11 cellular contexts compared by ENCODE assay signal in the genomic region with DNA sequence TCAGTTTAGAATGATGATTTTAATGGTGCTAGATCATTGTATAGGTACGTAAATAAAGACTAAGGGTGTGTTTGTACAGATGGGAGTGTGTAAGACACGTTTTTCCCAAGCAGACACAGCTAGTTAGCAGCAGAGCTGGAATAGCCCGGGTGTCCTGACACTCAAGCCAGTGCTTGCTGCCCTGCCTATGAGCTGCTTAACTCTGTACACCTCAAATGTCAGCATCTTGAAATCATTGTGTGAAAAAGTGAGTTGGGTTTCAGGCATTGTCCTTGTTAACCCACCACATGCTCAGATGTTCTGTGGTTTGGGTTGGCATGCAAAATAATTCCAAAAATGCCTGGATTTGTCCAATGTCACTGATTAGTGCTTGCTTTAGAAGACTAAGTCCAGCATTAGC. TPM values are rescaled to one million over a fixed set of nuclear protein-coding genes. Genes with fewer than 3 reads are reported as not detected.
DNase-seq lines count a peak whose midpoint lies in the region; ATAC-seq and TF ChIP-seq lines count a peak whose summit lies in the region.
"Had no signal": no experiment of that assay in that cellular context is flagged by ENCODE, and none has a peak within 500 bp of the region (broad histone marks: within the 10 kb centered on the region; RNA-seq: fewer than 3 reads in every experiment).

No MANE protein-coding gene starts in this region.

- TF ChIP-seq CTCF in OCI-LY3 (IDR thresholded peaks at IDR 0.05; ENCODE audit: low read depth, low read length), result no peak
- TF ChIP-seq CTCF in stomach (IDR thresholded peaks at IDR 0.05), result no peak

- H3K27ac Mint-ChIP-seq in activated naive CD4-positive, alpha-beta T cell treated with anti-CD3 and anti-CD28 coated beads, Interleukin-2, amount 50 U/mL, for 24 hours, result no peak overlapping the region
- H3K27ac Mint-ChIP-seq in dendritic cell treated with granulocyte-macrophage colony-stimulating factor and Interleukin-4, amounts not matched to agents 40 ng/mL and 50 ng/mL, for 4 days, result peak overlapping the region; percentile 71

- H3K27me3 ChIP-seq in OCI-LY3 (ENCODE audit: low read depth, low read length) (no peaks in the 10 kb centered on the region), stomach (no peaks in the 10 kb centered on the region)
- H3K27me3 ChIP-seq: dorsolateral prefrontal cortex had no signal

- no peaks in the 10 kb centered on the region for H3K79me2 ChIP-seq in OCI-LY3 (ENCODE audit: low read length)

- TF ChIP-seq EP300 in stomach (IDR thresholded peaks at IDR 0.05), result no peak

- peaks cover 81% of the 10 kb centered on the region for H3K4me1 Mint-ChIP-seq in activated naive CD4-positive, alpha-beta T cell treated with anti-CD3 and anti-CD28 coated beads, Interleukin-2, amount 50 U/mL, for 24 hours
- H3K4me1 Mint-ChIP-seq in dendritic cell treated with granulocyte-macrophage colony-stimulating factor and Interleukin-4, amounts not matched to agents 40 ng/mL and 50 ng/mL, for 4 days (ENCODE audit: low read depth), result peaks cover 67% of the 10 kb centered on the region

- H3K9ac ChIP-seq in OCI-LY3 (ENCODE audit: low read length), result no peak overlapping the region

- no peak overlapping the region for H3K27ac ChIP-seq in OCI-LY3 (ENCODE audit: low read length)
- H3K27ac ChIP-seq in stomach, result peak overlapping the region in 3 of 5 donors; percentile 38 to 70 (median 60)
- H3K27ac ChIP-seq: prostate gland had no signal

- peak overlapping the region; percentile 56 for H3K4me3 Mint-ChIP-seq in activated naive CD4-positive, alpha-beta T cell treated with anti-CD3 and anti-CD28 coated beads, Interleukin-2, amount 50 U/mL, for 24 hours
- H3K4me3 Mint-ChIP-seq in dendritic cell treated with granulocyte-macrophage colony-stimulating factor and Interleukin-4, amounts not matched to agents 40 ng/mL and 50 ng/mL, for 4 days, result no peak overlapping the region

- WGBS in stomach, 5 donors, result 36 to 52% (median 39%) methylated on average over 3 of the region's 3 CpGs

- intact Hi-C loops in dendritic cell treated with granulocyte-macrophage colony-stimulating factor and Interleukin-4, amounts not matched to agents 40 ng/mL and 50 ng/mL, for 4 days (cut with micrococcal nuclease), result no loop called here
- intact Hi-C loops in stomach (cut with DNase I; ENCODE audit: low total_unique reads), result no loop called here

- no peaks in the 10 kb centered on the region for H3K36me3 Mint-ChIP-seq in activated naive CD4-positive, alpha-beta T cell treated with anti-CD3 and anti-CD28 coated beads, Interleukin-2, amount 50 U/mL, for 24 hours
- H3K36me3 Mint-ChIP-seq in dendritic cell treated with granulocyte-macrophage colony-stimulating factor and Interleukin-4, amounts not matched to agents 40 ng/mL and 50 ng/mL, for 4 days (ENCODE audit: low read depth), result no peaks in the 10 kb centered on the region

- 0 out of 2 replicates have a peak overlapping the region, but pooled peaks have one; percentile 73 for H3K4me2 ChIP-seq in OCI-LY3 (ENCODE audit: low read length)

- no peak for ATAC-seq in GM19328 (IDR thresholded peaks at IDR 0.05; ENCODE audit: unreplicated experiment)

- no peak for TF ChIP-seq POLR2A in stomach (IDR thresholded peaks at IDR 0.05)

- H4K20me1 ChIP-seq in OCI-LY3 (ENCODE audit: insufficient read depth, low read length), result no peaks in the 10 kb centered on the region

- H3K4me3 ChIP-seq in OCI-LY3 (ENCODE audit: low read length) (no peak overlapping the region), stomach (no peak overlapping the region)
- H3K4me3 ChIP-seq: dorsolateral prefrontal cortex, prostate gland had no signal

- no peaks in the 10 kb centered on the region for H3K27me3 Mint-ChIP-seq in activated naive CD4-positive, alpha-beta T cell treated with anti-CD3 and anti-CD28 coated beads, Interleukin-2, amount 50 U/mL, for 24 hours
- no peaks in the 10 kb centered on the region for H3K27me3 Mint-ChIP-seq in dendritic cell treated with granulocyte-macrophage colony-stimulating factor and Interleukin-4, amounts not matched to agents 40 ng/mL and 50 ng/mL, for 4 days

- H3K4me1 ChIP-seq in OCI-LY3 (ENCODE audit: low read length) (peaks cover 34% of the 10 kb centered on the region), stomach (peaks cover 23 to 47% (median 33%) of the 10 kb centered on the region in 4 donors)
- H3K4me1 ChIP-seq: prostate gland had no signal

- DNase-seq in activated naive CD4-positive, alpha-beta T cell (lab: John Stamatoyannopoulos, UW), result no peak
- DNase-seq in stomach, result no peak
- no peak for DNase-seq in SHP77 (lab: John Stamatoyannopoulos, UW)
- no peak for DNase-seq in stimulated activated CD4-positive, alpha-beta T cell treated with anti-CD3 and anti-CD28 coated beads, Interleukin-12 subunit alpha, Interleukin-12 subunit beta, amount 100 ng/mL, for 4 hours
- DNase-seq: NCI-H1092 had no signal

- H3K9me3 ChIP-seq in OCI-LY3 (ENCODE audit: insufficient read depth, low read length) (no peaks in the 10 kb centered on the region), stomach (no peaks in the 10 kb centered on the region)
- H3K9me3 ChIP-seq: prostate gland had no signal

- H3K36me3 ChIP-seq in OCI-LY3 (replicated peaks; ENCODE audit: low read depth, low read length) (no peaks in the 10 kb centered on the region), stomach (no peaks in the 10 kb centered on the region)
- H3K36me3 ChIP-seq: prostate gland had no signal

- no peaks in the 10 kb centered on the region for H3K9me3 Mint-ChIP-seq in activated naive CD4-positive, alpha-beta T cell treated with anti-CD3 and anti-CD28 coated beads, Interleukin-2, amount 50 U/mL, for 24 hours
- no peaks in the 10 kb centered on the region for H3K9me3 Mint-ChIP-seq in dendritic cell treated with granulocyte-macrophage colony-stimulating factor and Interleukin-4, amounts not matched to agents 40 ng/mL and 50 ng/mL, for 4 days

- no peak overlapping the region for H2AFZ ChIP-seq in OCI-LY3 (ENCODE audit: low read depth, low read length)

RNA-seq across cellular contexts. Expression of a gene that starts 13.0 kb away (rescaled TPM):
- total RNA-seq in stomach, result 10 to 100 TPM; 14.7 to 31.5 (median 17.8) TPM
- polyA plus RNA-seq in stomach, result 1 to 10 TPM; 1.7 to 2.2 (median 1.8) TPM

RNA-seq across cellular contexts. Expression of a gene that starts 45.0 kb away (rescaled TPM):
- total RNA-seq in stomach, result 10 to 100 TPM in 2 of 5 donors, 1 to 10 TPM in 2, not detected in 1; 1.7 to 33.8 (median 14.1) TPM
- polyA plus RNA-seq in stomach, result 10 to 100 TPM; 68.7 to 91.3 (median 84.9) TPM
